ENCODE assay signal across 7 cellular contexts in genomic region chr13:24933106-24934023, GRCh38.
DNase-seq lines count a peak whose midpoint lies in the region; ATAC-seq and TF ChIP-seq lines count a peak whose summit lies in the region.
"Not testable (repeated sequence)": the region's sequence is repeated elsewhere in the genome, so short reads cannot be mapped to it uniquely, and the experiment has no call there.

No MANE protein-coding gene starts in this region.

- H2AK5ac ChIP-seq in mesendoderm (ENCODE audit: low read length) = not testable (repeated sequence)

- H3K4me3 ChIP-seq in Caco-2 (ENCODE audit: low read depth, low read length); SK-N-MC; mesendoderm (ENCODE audit: low read length): not testable (repeated sequence)

- peak in 1 of 2 experiments; percentile 22 for DNase-seq in Caco-2
- peak; percentile 53 for DNase-seq in MV-4-11 (lab: John Stamatoyannopoulos, UW)
- not testable (repeated sequence) for DNase-seq in SK-N-MC (ENCODE audit: low read depth, low spot score); activated naive CD8-positive, alpha-beta T cell treated with anti-CD3 and anti-CD28 coated beads, Interleukin-2, amount 50 U/mL, for 24 hours; endothelial cell (ENCODE audit: low spot score); Right ventricle myocardium inferior (ENCODE audit: missing footprints); mesendoderm

- not testable (repeated sequence) for H3K4me2 ChIP-seq in mesendoderm (ENCODE audit: low read length)

- H3K36me3 ChIP-seq in Caco-2 (ENCODE audit: control insufficient read depth, insufficient read depth, low read length); SK-N-MC (ENCODE audit: insufficient read depth, low read length); mesendoderm (ENCODE audit: control insufficient read depth, insufficient read depth, low read length): not testable (repeated sequence)

- peaks cover 12% of the 10 kb centered on the region for H3K9me3 Mint-ChIP-seq in Caco-2 (ENCODE audit: unreplicated experiment)
- H3K9me3 Mint-ChIP-seq in activated naive CD8-positive, alpha-beta T cell treated with anti-CD3 and anti-CD28 coated beads, Interleukin-2, amount 50 U/mL, for 24 hours; endothelial cell (ENCODE audit: unreplicated experiment): not testable (repeated sequence)

- not testable (repeated sequence) for H4K5ac ChIP-seq in mesendoderm (ENCODE audit: low read length)

- H4K8ac ChIP-seq in mesendoderm (ENCODE audit: low read depth, low read length) = not testable (repeated sequence)

- not testable (repeated sequence) for H2BK120ac ChIP-seq in mesendoderm (ENCODE audit: low read depth, low read length)

- POLR2A ChIA-PET in Caco-2 (lab: Charles Lee) = not testable (repeated sequence)

- H3K23ac ChIP-seq in mesendoderm (ENCODE audit: low read length) = not testable (repeated sequence)

- no CpG with 5 or more reads among the region's 15 CpGs for WGBS in mesendoderm (ENCODE audit: extremely low coverage, insufficient coverage, low lambda C conversion rate)

- not testable (repeated sequence) for H3K9ac ChIP-seq in SK-N-MC (ENCODE audit: insufficient read length); mesendoderm (ENCODE audit: low read length)

- not testable (repeated sequence) for H2BK5ac ChIP-seq in mesendoderm (ENCODE audit: low read length)

- not testable (repeated sequence) for H3K79me2 ChIP-seq in mesendoderm (ENCODE audit: control insufficient read depth, insufficient read depth, low read length)

- intact Hi-C loops in Caco-2 (cut with micrococcal nuclease; ENCODE audit: unreplicated experiment); Right ventricle myocardium inferior (cut with DNase I): not testable (repeated sequence)

- not testable (repeated sequence) for H3K27me3 Mint-ChIP-seq in Caco-2 (ENCODE audit: insufficient read depth, unreplicated experiment); endothelial cell (ENCODE audit: unreplicated experiment)
- H3K27me3 Mint-ChIP-seq in activated naive CD8-positive, alpha-beta T cell treated with anti-CD3 and anti-CD28 coated beads, Interleukin-2, amount 50 U/mL, for 24 hours = peaks cover 50% of the 10 kb centered on the region

- not testable (repeated sequence) for TF ChIP-seq CTCF in Caco-2 (IDR thresholded peaks at IDR 0.05; ENCODE audit: insufficient read depth in 1 of 2, low read depth in 1 of 2, low read length in 1 of 2, severe bottlenecking in 1 of 2, unreplicated experiment in 1 of 2); endothelial cell (IDR thresholded peaks at IDR 0.05; ENCODE audit: unreplicated experiment)

- peak overlapping the region; percentile 7 for H3K56ac ChIP-seq in mesendoderm (ENCODE audit: low read length)

- H2BK15ac ChIP-seq in mesendoderm (replicated peaks; ENCODE audit: low read depth) = peak overlapping the region; percentile 85

- H3K4me1 ChIP-seq in Caco-2 = peaks cover 15% of the 10 kb centered on the region; the same call in 1 of the 2 replicates
- not testable (repeated sequence) for H3K4me1 ChIP-seq in mesendoderm (ENCODE audit: control insufficient read depth, low read depth, low read length)

- not testable (repeated sequence) for H3K4me3 Mint-ChIP-seq in Caco-2 (ENCODE audit: unreplicated experiment); activated naive CD8-positive, alpha-beta T cell treated with anti-CD3 and anti-CD28 coated beads, Interleukin-2, amount 50 U/mL, for 24 hours; endothelial cell (ENCODE audit: unreplicated experiment)

- peak overlapping the region; percentile 35 for H3K27ac Mint-ChIP-seq in Caco-2 (ENCODE audit: unreplicated experiment)
- not testable (repeated sequence) for H3K27ac Mint-ChIP-seq in activated naive CD8-positive, alpha-beta T cell treated with anti-CD3 and anti-CD28 coated beads, Interleukin-2, amount 50 U/mL, for 24 hours
- H3K27ac Mint-ChIP-seq in endothelial cell (ENCODE audit: unreplicated experiment) = peak overlapping the region; percentile 10

- H3K27me3 ChIP-seq in Caco-2 (replicated peaks; ENCODE audit: control insufficient read depth, insufficient read depth, low read length); mesendoderm (ENCODE audit: insufficient read depth, low read length, poor library complexity): not testable (repeated sequence)

- not testable (repeated sequence) for H3K36me3 Mint-ChIP-seq in Caco-2 (ENCODE audit: insufficient read depth, unreplicated experiment); activated naive CD8-positive, alpha-beta T cell treated with anti-CD3 and anti-CD28 coated beads, Interleukin-2, amount 50 U/mL, for 24 hours (ENCODE audit: low read depth)
- peaks cover 10% of the 10 kb centered on the region for H3K36me3 Mint-ChIP-seq in endothelial cell (ENCODE audit: low read depth, unreplicated experiment)

- H3K79me1 ChIP-seq in mesendoderm (ENCODE audit: low read length) = not testable (repeated sequence)

- CTCF ChIA-PET in Caco-2 (lab: Charles Lee) = interaction anchor here (0.6 kb wide), 1 partner anchor 13 kb away, joined by 3 read pairs; no protein-coding TSS in a partner anchor

- not testable (repeated sequence) for H3K9me3 ChIP-seq in Caco-2; SK-N-MC (ENCODE audit: low read depth, low read length)

- peak; percentile 28 for ATAC-seq in activated naive CD8-positive, alpha-beta T cell treated with anti-CD3 and anti-CD28 coated beads, Interleukin-2, amount 50 U/mL, for 24 hours
- ATAC-seq in Right ventricle myocardium inferior = peak; percentile 73

- peak overlapping the region; percentile 48; the same call in 1 of the 2 replicates for H3K27ac ChIP-seq in SK-N-MC
- not testable (repeated sequence) for H3K27ac ChIP-seq in mesendoderm (ENCODE audit: low read depth, low read length)

- BruUV-seq in Caco-2 (replicated peaks; lab: Mats Ljungman, UMichigan) = not testable (repeated sequence)

- not testable (repeated sequence) for H3K4ac ChIP-seq in mesendoderm (ENCODE audit: low read depth, low read length)

- H3K18ac ChIP-seq in mesendoderm (ENCODE audit: low read length) = peak overlapping the region; percentile 51

- H3K4me1 Mint-ChIP-seq in Caco-2 (ENCODE audit: low read depth, unreplicated experiment) (peaks cover 17% of the 10 kb centered on the region), endothelial cell (ENCODE audit: unreplicated experiment) (peaks cover 22% of the 10 kb centered on the region)
- not testable (repeated sequence) for H3K4me1 Mint-ChIP-seq in activated naive CD8-positive, alpha-beta T cell treated with anti-CD3 and anti-CD28 coated beads, Interleukin-2, amount 50 U/mL, for 24 hours
